ENCODE assay signal across 8 cellular contexts in the genomic region with DNA sequence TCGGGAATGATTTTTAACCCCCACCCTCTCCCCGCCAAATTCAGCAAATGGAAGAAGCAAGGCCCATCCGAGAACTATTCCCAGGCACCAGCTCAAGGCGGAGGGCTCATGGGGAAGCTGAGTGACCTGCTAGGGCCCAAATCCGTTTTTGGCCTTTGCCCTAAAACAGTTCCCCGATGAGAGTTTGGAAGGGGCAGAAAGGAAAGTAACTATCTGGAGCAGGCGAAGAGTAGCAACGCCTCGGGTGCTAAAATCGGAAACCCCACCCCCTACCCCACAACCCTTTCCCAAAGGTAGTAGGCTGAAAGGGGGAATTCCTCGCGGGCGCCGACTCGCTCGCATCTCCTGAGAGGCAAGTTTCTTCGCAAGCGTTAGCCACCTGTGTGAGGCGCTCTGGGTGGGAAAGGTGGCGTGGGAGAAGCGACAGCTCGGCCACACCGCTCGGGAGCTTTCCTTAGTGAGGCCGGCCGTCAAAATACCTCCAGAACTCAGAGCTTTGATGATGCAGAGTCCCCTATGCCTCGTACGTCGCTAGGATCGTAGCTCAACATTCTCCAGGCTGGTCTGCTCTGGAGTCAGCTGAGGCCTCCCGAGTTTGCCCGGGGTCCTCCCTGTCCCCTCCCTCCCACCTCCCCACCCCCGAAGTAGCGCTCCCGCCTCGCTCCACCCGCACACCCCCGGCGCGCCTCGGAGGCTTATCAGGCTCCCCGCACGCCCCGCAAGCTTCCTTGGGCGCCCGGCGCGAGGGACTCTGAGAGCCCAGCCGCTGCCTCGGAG. TPM values are rescaled to one million over a fixed set of nuclear protein-coding genes. Genes with fewer than 3 reads are reported as not detected.
DNase-seq lines count a peak whose midpoint lies in the region; ATAC-seq and TF ChIP-seq lines count a peak whose summit lies in the region.

No MANE protein-coding gene starts in this region.

- H3K9me3 ChIP-seq in endocrine pancreas (ENCODE audit: control insufficient read depth, low read length) (no peaks in the 10 kb centered on the region), lung (ENCODE audit: control insufficient read depth in 2 of 2, insufficient read depth in 1 of 2, low read length in 1 of 2) (no peaks in the 10 kb centered on the region), tibial artery (no peaks in the 10 kb centered on the region)

- intact Hi-C loops in tibial artery (cut with DNase I; ENCODE audit: low total_unique reads) = loop anchor here (10.0 kb wide), 1 partner anchor 351 kb away; no protein-coding TSS in a partner anchor

- H3K4me1 ChIP-seq in endocrine pancreas (ENCODE audit: control insufficient read depth, insufficient read depth, low read length) (no peaks in the 10 kb centered on the region), lung (ENCODE audit: control insufficient read depth in 2 of 2, insufficient read depth in 2 of 2, low read length in 2 of 2) (peaks cover 0 to 6% of the 10 kb centered on the region in 2 donors), tibial artery (peaks cover 0 to 55% (median 6%) of the 10 kb centered on the region in 4 donors)

- no peaks in the 10 kb centered on the region for H3K36me3 ChIP-seq in endocrine pancreas (ENCODE audit: control insufficient read depth, insufficient read depth, low read length)
- H3K36me3 ChIP-seq in lung (ENCODE audit: control insufficient read depth in 2 of 2, insufficient read depth in 2 of 2, low read length in 2 of 2) = no peaks in the 10 kb centered on the region
- H3K36me3 ChIP-seq in tibial artery = no peaks in the 10 kb centered on the region

- DNase-seq in ELF-1 (ENCODE audit: low read depth, low spot score) = peak; percentile 78
- peak; percentile 37 for DNase-seq in M059J (ENCODE audit: low read depth)
- DNase-seq in lung (ENCODE audit: low spot score) = peak; percentile 34
- DNase-seq in tibial artery = peak in 1 of 2 donors; percentile 69
- no peak for DNase-seq in ureter (ENCODE audit: low spot score)

- WGBS in lung, 2 donors = 7 to 9% methylated on average over 41 to 50 of the region's 50 CpGs

- H3K4me3 ChIP-seq in endocrine pancreas (ENCODE audit: control insufficient read depth, insufficient read depth, low read length) (peak overlapping the region; percentile 29), lung (peak overlapping the region; percentile 43), tibial artery (peak overlapping the region; percentile 71 to 86)

- peak; percentile 63 for ATAC-seq in lung (ENCODE audit: insufficient read depth, low FRiP score)
- ATAC-seq in HG03280 (IDR thresholded peaks at IDR 0.05; ENCODE audit: unreplicated experiment) = no peak
- ATAC-seq in HG03469 (IDR thresholded peaks at IDR 0.05; ENCODE audit: unreplicated experiment) = no peak

- H3K9ac ChIP-seq in endocrine pancreas (ENCODE audit: control insufficient read depth, insufficient read depth, low read length) = no peak overlapping the region

- TF ChIP-seq CTCF in lung (IDR thresholded peaks at IDR 0.05; ENCODE audit: control extremely low read depth, extremely low read depth) (no peak), tibial artery (IDR thresholded peaks at IDR 0.05) (no peak)

- H3K27me3 ChIP-seq in endocrine pancreas (ENCODE audit: control insufficient read depth, insufficient read depth, low read length) = peaks cover 12% of the 10 kb centered on the region
- no peaks in the 10 kb centered on the region for H3K27me3 ChIP-seq in lung (ENCODE audit: control insufficient read depth, insufficient read depth)
- no peaks in the 10 kb centered on the region for H3K27me3 ChIP-seq in tibial artery

- H3K27ac ChIP-seq in lung (ENCODE audit: low read depth in 1 of 2, low read length in 1 of 2) (peak overlapping the region; percentile 44 to 47), tibial artery (peak overlapping the region; percentile 82 to 92)

RNA-seq across cellular contexts. Expression of gene PRKG1, which starts 0.6 kb away (rescaled TPM):
- total RNA-seq in M059J (2014; rRNA removed; shearing (Covaris generic)) = 1.7 and 2.2 TPM in 2 replicates
- total RNA-seq in lung = 10 to 100 TPM; 24.9 to 50.8 TPM
- polyA plus RNA-seq in lung = 1 to 10 TPM; 2.1 to 5.4 TPM
- total RNA-seq in ureter = 25.4 TPM
